ENCODE assay signal across 18 cellular contexts in genomic region chr12:68913682-68914081, GRCh38.
A peak's percentile ranks its signal among the peaks of the same experiment; 100 is the strongest.
DNase-seq lines count a peak whose midpoint lies in the region; ATAC-seq and TF ChIP-seq lines count a peak whose summit lies in the region.
"Had no signal": no experiment of that assay in that cellular context is flagged by ENCODE, and none has a peak within 500 bp of the region (broad histone marks: within the 10 kb centered on the region; RNA-seq: fewer than 3 reads in every experiment).

No MANE protein-coding gene starts in this region.

- H3K9me3 ChIP-seq in subcutaneous abdominal adipose tissue (ENCODE audit: control insufficient read depth in 5 of 5, low read length in 5 of 5) = no peaks in the 10 kb centered on the region

- DNase-seq in brain microvascular endothelial cell (peak; percentile 79), fibroblast of the conjunctiva (ENCODE audit: low read depth) (peak; percentile 17), HCEC 1CT (no peak), epidermal melanocyte (ENCODE audit: insufficient read length, low spot score) (no peak)
- DNase-seq: DMS79 treated with DMSO at 0.1 percent for 48 hours, NCI-H1417 treated with DMSO at 0.1 percent for 48 hours, NCI-H187 treated with DMSO at 0.1 percent for 48 hours, NCI-H2227 treated with DMSO at 0.1 percent for 48 hours, NCI-H510A treated with DMSO at 0.1 percent for 48 hours, NCI-H774, OCI-M1, SHP77 treated with DMSO at 0.1 percent for 48 hours had no signal

- in situ Hi-C loops in brain microvascular endothelial cell (cut with HindIII; ENCODE audit: low pct_ligation_motif_present, low sequenced_read_pairs) = no loop called here

- H3K27ac ChIP-seq in brain microvascular endothelial cell (peak overlapping the region; percentile 76), subcutaneous abdominal adipose tissue (ENCODE audit: low read depth, low read length) (peak overlapping the region; percentile 77)
- H3K27ac ChIP-seq: KMS-11 had no signal

- peaks cover 3 to 36% (median 28%) of the 10 kb centered on the region in 5 donors for H3K4me1 ChIP-seq in subcutaneous abdominal adipose tissue (ENCODE audit: control insufficient read depth in 5 of 5, insufficient read depth in 5 of 5, low read length in 5 of 5)

- no peak overlapping the region for H3K9ac ChIP-seq in subcutaneous abdominal adipose tissue (ENCODE audit: low read length in 5 of 5)
- H3K9ac ChIP-seq: KMS-11 had no signal

- no peaks in the 10 kb centered on the region for H3K27me3 ChIP-seq in brain microvascular endothelial cell (replicated peaks)
- no peaks in the 10 kb centered on the region for H3K27me3 ChIP-seq in subcutaneous abdominal adipose tissue (ENCODE audit: control insufficient read depth in 5 of 5, insufficient read depth in 4 of 5, low read length in 5 of 5)

- ATAC-seq in SK-N-SH treated with all-trans-retinoic acid at 6 μM for 48 hours (peak; percentile 19; the same call in 2 of the 3 replicates), HG03460 (IDR thresholded peaks at IDR 0.05; ENCODE audit: unreplicated experiment) (no peak), GM18861 (IDR thresholded peaks at IDR 0.05; ENCODE audit: unreplicated experiment) (no peak)
- ATAC-seq: GM23338 had no signal

- TF ChIP-seq CTCF in brain microvascular endothelial cell (IDR thresholded peaks at IDR 0.05; ENCODE audit: low read depth, low read length, missing control alignments) = no peak

- no peaks in the 10 kb centered on the region for H3K36me3 ChIP-seq in brain microvascular endothelial cell (replicated peaks)
- peaks cover 3 to 16% (median 8%) of the 10 kb centered on the region in 5 donors for H3K36me3 ChIP-seq in subcutaneous abdominal adipose tissue (ENCODE audit: control insufficient read depth in 5 of 5, insufficient read depth in 5 of 5, low read length in 5 of 5)

- no peak overlapping the region for H3K4me3 ChIP-seq in brain microvascular endothelial cell (ENCODE audit: low read depth, low read length)
- no peak overlapping the region for H3K4me3 ChIP-seq in subcutaneous abdominal adipose tissue (ENCODE audit: low read depth in 1 of 5, low read length in 5 of 5)
- H3K4me3 ChIP-seq: GM23338 had no signal

TF ChIP-seq in SK-N-SH treated with all-trans-retinoic acid at 6 μM for 48 hours, 23 proteins besides CTCF, POLR2A, EP300 and RAD21:
- TF ChIP-seq ARNTL (CRISPR knock-in tag; IDR thresholded peaks at IDR 0.05; ENCODE audit: borderline replicate concordance, low read depth) (no peak), ZNF70 (CRISPR knock-in tag; IDR thresholded peaks at IDR 0.05) (no peak)

Comparison
In these comparisons a context has a peak if more than half of its experiments do, and no peak if none do; other contexts are left out.
1. DNase-seq: peak in brain microvascular endothelial cell (single experiment) and fibroblast of the conjunctiva (single experiment); none in HCEC 1CT (single experiment) and epidermal melanocyte (single experiment).